ENCODE assay signal across 9 cellular contexts in genomic region chr12:124510301-124510970, GRCh38. TPM values are rescaled to one million over a fixed set of nuclear protein-coding genes. Genes with fewer than 3 reads are reported as not detected.
A peak's percentile ranks its signal among the peaks of the same experiment; 100 is the strongest.
DNase-seq lines count a peak whose midpoint lies in the region; ATAC-seq and TF ChIP-seq lines count a peak whose summit lies in the region.
"Had no signal": no experiment of that assay in that cellular context is flagged by ENCODE, and none has a peak within 500 bp of the region (broad histone marks: within the 10 kb centered on the region; RNA-seq: fewer than 3 reads in every experiment).

No MANE protein-coding gene starts in this region.

- H3K4me1 ChIP-seq in BLaER1 (peaks cover 99% of the 10 kb centered on the region), body of pancreas (peaks cover 84% of the 10 kb centered on the region), mucosa of descending colon (ENCODE audit: low read depth) (peaks cover 40% of the 10 kb centered on the region), ovary (ENCODE audit: insufficient read depth) (peaks cover 51% of the 10 kb centered on the region)

- TF ChIP-seq CTCF in body of pancreas (IDR thresholded peaks at IDR 0.05) (peak in 4 of 7 experiments; percentile 25 to 45 (median 35)), mucosa of descending colon (IDR thresholded peaks at IDR 0.05) (no peak), ovary (IDR thresholded peaks at IDR 0.05) (no peak)

- peak; percentile 57 for DNase-seq in HT1080 (ENCODE audit: low read depth)
- DNase-seq in body of pancreas, result peak; percentile 44 to 59 (median 50)
- DNase-seq in mucosa of descending colon, result peak in 1 of 3 donors; percentile 29
- no peak for DNase-seq in T-helper 1 cell
- no peak for DNase-seq in ovary
- no peak for DNase-seq in activated CD4-positive, alpha-beta T cell treated with anti-CD3 and anti-CD28 coated beads, Interleukin-2, amount 10 ng/mL, durations not matched to agents 7 days and 5 days
- DNase-seq: left lung had no signal

- intact Hi-C loops in body of pancreas (cut with DNase I) (no loop called here), mucosa of descending colon (cut with DNase I, micrococcal nuclease) (no loop called here), ovary (cut with DNase I) (loop anchor here in 1 of 4 donors (10.0 kb wide), 1 partner anchor 54 kb away; the partner anchor contains the start of gene NCOR2)

- no peaks in the 10 kb centered on the region for H3K27me3 Mint-ChIP-seq in activated CD4-positive, alpha-beta T cell treated with anti-CD3 and anti-CD28 coated beads, Interleukin-2, amount 10 ng/mL, durations not matched to agents 7 days and 5 days

- H3K27ac ChIP-seq in BLaER1 (0 out of 2 replicates have a peak overlapping the region, but pooled peaks have one; percentile 51), body of pancreas (peak overlapping the region; percentile 80 to 85 (median 82)), ovary (peak overlapping the region in 1 of 2 donors; percentile 22)

- TF ChIP-seq POLR2A in body of pancreas (IDR thresholded peaks at IDR 0.05), result no peak
- no peak for TF ChIP-seq POLR2A in ovary (IDR thresholded peaks at IDR 0.05)

- H3K9me3 Mint-ChIP-seq in activated CD4-positive, alpha-beta T cell treated with anti-CD3 and anti-CD28 coated beads, Interleukin-2, amount 10 ng/mL, durations not matched to agents 7 days and 5 days, result no peaks in the 10 kb centered on the region

- peak overlapping the region; percentile 80 for H3K4me2 ChIP-seq in BLaER1

- peaks cover 1% of the 10 kb centered on the region for H3K36me3 Mint-ChIP-seq in activated CD4-positive, alpha-beta T cell treated with anti-CD3 and anti-CD28 coated beads, Interleukin-2, amount 10 ng/mL, durations not matched to agents 7 days and 5 days (ENCODE audit: low read depth)

- peaks cover 21% of the 10 kb centered on the region for H3K36me3 ChIP-seq in BLaER1
- no peaks in the 10 kb centered on the region for H3K36me3 ChIP-seq in body of pancreas (replicated peaks in 1 of 2; ENCODE audit: insufficient read depth in 1 of 2, low read depth in 2 of 2)
- H3K36me3 ChIP-seq in mucosa of descending colon (ENCODE audit: low read depth), result no peaks in the 10 kb centered on the region
- no peaks in the 10 kb centered on the region for H3K36me3 ChIP-seq in ovary

- CTCF ChIA-PET in activated CD4-positive, alpha-beta T cell treated with anti-CD3 and anti-CD28 coated beads, Interleukin-2, amount 10 ng/mL, durations not matched to agents 7 days and 5 days (lab: Charles Lee), result interaction anchor here (0.6 kb wide), 1 partner anchor 442 kb away, joined by 4 read pairs; no protein-coding TSS in a partner anchor

- no peak overlapping the region for H3K4me3 Mint-ChIP-seq in activated CD4-positive, alpha-beta T cell treated with anti-CD3 and anti-CD28 coated beads, Interleukin-2, amount 10 ng/mL, durations not matched to agents 7 days and 5 days

- TF ChIP-seq EP300 in ovary (IDR thresholded peaks at IDR 0.05), result no peak

- POLR2A ChIA-PET in activated CD4-positive, alpha-beta T cell treated with anti-CD3 and anti-CD28 coated beads, Interleukin-2, amount 10 ng/mL, durations not matched to agents 7 days and 5 days (lab: Charles Lee), result interaction anchor here (0.5 kb wide), 1 partner anchor 21 kb away, joined by 3 read pairs; no protein-coding TSS in a partner anchor

- H3K27ac Mint-ChIP-seq in activated CD4-positive, alpha-beta T cell treated with anti-CD3 and anti-CD28 coated beads, Interleukin-2, amount 10 ng/mL, durations not matched to agents 7 days and 5 days, result no peak overlapping the region

- no peak for ATAC-seq in body of pancreas
- ATAC-seq in mucosa of descending colon, result peak; percentile 24
- no peak for ATAC-seq in GM21526 (IDR thresholded peaks at IDR 0.05; ENCODE audit: low FRiP score, unreplicated experiment)
- ATAC-seq: left lung had no signal

- H3K4me1 Mint-ChIP-seq in activated CD4-positive, alpha-beta T cell treated with anti-CD3 and anti-CD28 coated beads, Interleukin-2, amount 10 ng/mL, durations not matched to agents 7 days and 5 days, result peaks cover 10% of the 10 kb centered on the region

- no peak overlapping the region for H3K9ac ChIP-seq in BLaER1

- H3K27me3 ChIP-seq in BLaER1, result no peaks in the 10 kb centered on the region
- H3K27me3 ChIP-seq in body of pancreas, result no peaks in the 10 kb centered on the region
- H3K27me3 ChIP-seq in ovary, result no peaks in the 10 kb centered on the region
- H3K27me3 ChIP-seq: left lung had no signal

- peaks cover 100% of the 10 kb centered on the region for H4K20me1 ChIP-seq in BLaER1

- no peak overlapping the region for H3K4me3 ChIP-seq in BLaER1
- H3K4me3 ChIP-seq in body of pancreas, result no peak overlapping the region
- H3K4me3 ChIP-seq in mucosa of descending colon, result no peak overlapping the region
- no peak overlapping the region for H3K4me3 ChIP-seq in ovary
- H3K4me3 ChIP-seq: left lung had no signal

- H3K9me3 ChIP-seq in BLaER1 (no peaks in the 10 kb centered on the region), body of pancreas (no peaks in the 10 kb centered on the region), mucosa of descending colon (no peaks in the 10 kb centered on the region), ovary (no peaks in the 10 kb centered on the region)
- H3K9me3 ChIP-seq: left lung had no signal

- WGBS in body of pancreas, 2 donors, result 57 to 72% methylated on average over 14 to 15 of the region's 17 CpGs
- WGBS in ovary, 3 donors, result 74 to 84% (median 82%) methylated on average over 17 of the region's 17 CpGs

RNA-seq across cellular contexts. Expression of gene NCOR2, which starts 57.0 kb away (rescaled TPM):
- total RNA-seq in HT1080 (2014; rRNA removed; shearing (Covaris generic)), result 28.1 and 57.4 TPM in 2 replicates
- polyA plus RNA-seq in HT1080 (2015; cell fraction: cytosol; rRNA removed), result 118 and 143 TPM in 2 replicates
- 195 and 219 TPM in 2 replicates for polyA plus RNA-seq in HT1080 (2015; cell fraction: nucleus; rRNA removed)
- total RNA-seq in body of pancreas, result 100 to 1,000 TPM in 1 of 2 donors, 10 to 100 TPM in 1; 53.7 to 397 TPM
- total RNA-seq in mucosa of descending colon, result 100 to 1,000 TPM; 159 to 269 (median 161) TPM
- total RNA-seq in ovary, result 100 to 1,000 TPM in 6 of 7 donors, 10 to 100 TPM in 1; 89.5 to 376 (median 270) TPM
- 100 to 1,000 TPM in 1 of 2 donors, 10 to 100 TPM in 1; 18.2 to 107 TPM for polyA plus RNA-seq in ovary
- total RNA-seq in activated CD4-positive, alpha-beta T cell treated with anti-CD3 and anti-CD28 coated beads, Interleukin-2, amount 10 ng/mL, durations not matched to agents 7 days and 5 days, result 100 to 1,000 TPM in 1 of 2 experiments, 10 to 100 TPM in 1; 96.4 to 102 TPM

Comparison
In these comparisons a context has a peak if more than half of its experiments do, and no peak if none do; other contexts are left out.
1. DNase-seq: peak in HT1080 (single experiment) and body of pancreas (4 of 4); none in T-helper 1 cell (0 of 5), ovary (0 of 5) and activated CD4-positive, alpha-beta T cell treated with anti-CD3 and anti-CD28 coated beads, Interleukin-2, amount 10 ng/mL, durations not matched to agents 7 days and 5 days (single experiment).
2. CTCF ChIP-seq: peak in body of pancreas (4 of 7); none in mucosa of descending colon (single experiment) and ovary (0 of 3).